In genomic region chr19:39408392-39409206, GRCh38 we compare ENCODE assay signal across 8 cellular contexts. TPM values are rescaled to one million over a fixed set of nuclear protein-coding genes. Genes with fewer than 3 reads are reported as not detected.
A peak's percentile ranks its signal among the peaks of the same experiment; 100 is the strongest.
DNase-seq lines count a peak whose midpoint lies in the region; ATAC-seq, FAIRE-seq and TF ChIP-seq lines count a peak whose summit lies in the region.

No MANE protein-coding gene starts in this region.

- DNase-seq in WTC11 (ENCODE audit: low spot score) (no peak), esophagus squamous epithelium (lab: John Stamatoyannopoulos, UW) (no peak), prostate gland (ENCODE audit: low spot score) (peak; percentile 69), D721Med (ENCODE audit: insufficient read length, low spot score) (no peak), GM19240 (ENCODE audit: insufficient read length, low spot score) (no peak), retina (no peak)

- H4K20me1 ChIP-seq in BLaER1 = peaks cover 27% of the 10 kb centered on the region

- H3K9me3 ChIP-seq in BLaER1 (no peaks in the 10 kb centered on the region), HUES64 (ENCODE audit: insufficient read depth, low read depth, low read length) (no peaks in the 10 kb centered on the region), esophagus squamous epithelium (no peaks in the 10 kb centered on the region), prostate gland (no peaks in the 10 kb centered on the region)

- CTCF ChIA-PET in WTC11 (lab: Charles Lee) = interaction anchor here (1.0 to 4.3 kb wide), 2 partner anchors 11 to 17 kb away, joined by 3 to 38 read pairs; partner anchors contain the start of genes MED29 and PAF1

- peaks cover 8% of the 10 kb centered on the region; the same call in 1 of the 2 replicates for H3K36me3 Mint-ChIP-seq in WTC11

- no peak for TF ChIP-seq CTCF in WTC11 (IDR thresholded peaks at IDR 0.05)
- no peak for TF ChIP-seq CTCF in esophagus squamous epithelium (IDR thresholded peaks at IDR 0.05)
- no peak for TF ChIP-seq CTCF in prostate gland (IDR thresholded peaks at IDR 0.05)
- no peak for TF ChIP-seq CTCF in D721Med (IDR thresholded peaks at IDR 0.05; ENCODE audit: insufficient read depth, missing control alignments)

- POLR2A ChIA-PET in WTC11 (lab: Charles Lee) = interaction anchor here (0.6 to 2.2 kb wide), 7 partner anchors 15 to 283 kb away, joined by 3 to 9 read pairs (median 4); partner anchors contain the start of genes MED29, PAF1, PAK4 and RPS16

- H3K9ac ChIP-seq in BLaER1 (peak overlapping the region; percentile 93), HUES64 (ENCODE audit: low read depth, low read length) (no peak overlapping the region)

- intact Hi-C loops in esophagus squamous epithelium (cut with DNase I) = no loop called here
- intact Hi-C loops in prostate gland (cut with DNase I) = no loop called here

- peak overlapping the region; percentile 95 for H3K27ac Mint-ChIP-seq in WTC11

- no peaks in the 10 kb centered on the region for H3K27me3 Mint-ChIP-seq in WTC11 (ENCODE audit: low read depth)

- peaks cover 48% of the 10 kb centered on the region for H3K4me1 Mint-ChIP-seq in WTC11

- 86% methylated on average over 16 of the region's 20 CpGs for WGBS in HUES64
- WGBS in esophagus squamous epithelium, 2 donors = 3 to 7% methylated on average over 4 to 15 of the region's 20 CpGs
- 38% methylated on average over 20 of the region's 20 CpGs for WGBS in prostate gland

- no peaks in the 10 kb centered on the region for H3K9me3 Mint-ChIP-seq in WTC11

- H3K4me3 ChIP-seq in BLaER1 = peak overlapping the region; percentile 89
- peak overlapping the region; percentile 87 for H3K4me3 ChIP-seq in HUES64 (ENCODE audit: low read length)
- peak overlapping the region; percentile 76 to 90 (median 79) for H3K4me3 ChIP-seq in esophagus squamous epithelium
- H3K4me3 ChIP-seq in prostate gland = peak overlapping the region; percentile 75 to 90

- TF ChIP-seq POLR2A in esophagus squamous epithelium (IDR thresholded peaks at IDR 0.05) (peak in 1 of 4 donors; percentile 46), prostate gland (IDR thresholded peaks at IDR 0.05) (peak; percentile 43)

- ATAC-seq in WTC11 = no peak

- H3K36me3 ChIP-seq in BLaER1 (peaks cover 12% of the 10 kb centered on the region), HUES64 (ENCODE audit: insufficient read depth, low read length) (no peaks in the 10 kb centered on the region), esophagus squamous epithelium (peaks cover 11 to 21% (median 19%) of the 10 kb centered on the region in 3 donors), prostate gland (peaks cover 8% of the 10 kb centered on the region in 2 donors)

- peak overlapping the region; percentile 90 for H3K4me3 Mint-ChIP-seq in WTC11

- peak overlapping the region; percentile 100 for H3K4me2 ChIP-seq in BLaER1

- H3K4me1 ChIP-seq in BLaER1 (peaks cover 61% of the 10 kb centered on the region), HUES64 (ENCODE audit: insufficient read depth, low read length) (peaks cover 33% of the 10 kb centered on the region), esophagus squamous epithelium (peaks cover 31 to 63% (median 44%) of the 10 kb centered on the region in 3 donors), prostate gland (replicated peaks) (peaks cover 8% of the 10 kb centered on the region)

- no peak for FAIRE-seq in D721Med (lab: Jason Lieb, UNC)

- H3K27ac ChIP-seq in BLaER1 (peak overlapping the region; percentile 94), HUES64 (ENCODE audit: low read depth, low read length) (peak overlapping the region; percentile 48; the same call in 1 of the 2 replicates), esophagus squamous epithelium (peak overlapping the region; percentile 99), prostate gland (peak overlapping the region; percentile 100)

- H3K27me3 ChIP-seq in BLaER1 (no peaks in the 10 kb centered on the region), HUES64 (ENCODE audit: insufficient read depth, low read length) (no peaks in the 10 kb centered on the region), esophagus squamous epithelium (no peaks in the 10 kb centered on the region), prostate gland (replicated peaks; ENCODE audit: insufficient read depth) (no peaks in the 10 kb centered on the region)

TF ChIP-seq in WTC11, 78 proteins besides CTCF, POLR2A, EP300 and RAD21:
- no peak for TF ChIP-seq ERG (CRISPR knock-in tag; IDR thresholded peaks at IDR 0.05)
- TF ChIP-seq ESRRA (CRISPR knock-in tag; IDR thresholded peaks at IDR 0.05; ENCODE audit: borderline replicate concordance) = no peak
- no peak for TF ChIP-seq EMX1 (CRISPR knock-in tag; IDR thresholded peaks at IDR 0.05)
- TF ChIP-seq ETV6 (CRISPR knock-in tag; IDR thresholded peaks at IDR 0.05) = no peak
- TF ChIP-seq JUN (CRISPR knock-in tag; IDR thresholded peaks at IDR 0.05) = no peak
- TF ChIP-seq ZSCAN18 (CRISPR knock-in tag; IDR thresholded peaks at IDR 0.05) = no peak
- TF ChIP-seq NFYB (CRISPR knock-in tag; conservative IDR thresholded peaks at IDR 0.05; ENCODE audit: low read depth) = no peak
- TF ChIP-seq USF2 (CRISPR knock-in tag; IDR thresholded peaks at IDR 0.05) = no peak
- TF ChIP-seq STAT6 (CRISPR knock-in tag; conservative IDR thresholded peaks at IDR 0.05; ENCODE audit: low read depth) = no peak

RNA-seq across cellular contexts. Expression of gene ZFP36, which starts 2.0 kb away (rescaled TPM):
- polyA plus RNA-seq in HUES64 (2013, experiment 1 of 2) = 4.4 TPM
- 4.9 TPM for polyA plus RNA-seq in HUES64 (2013, experiment 2 of 2)
- total RNA-seq in WTC11 (2021) (17.3 to 22.2 TPM (median 18.4 TPM) in 3 replicates), esophagus squamous epithelium (100 to 1,000 TPM in 3 of 4 donors, 10 to 100 TPM in 1; 72.1 to 230 (median 121) TPM), prostate gland (100 to 1,000 TPM in 1 of 2 donors, 10 to 100 TPM in 1; 96.5 to 170 TPM)

RNA-seq across cellular contexts. Expression of gene PLEKHG2, which starts 3.9 kb away (rescaled TPM):
- 39.8 TPM for polyA plus RNA-seq in HUES64 (2013, experiment 1 of 2)
- polyA plus RNA-seq in HUES64 (2013, experiment 2 of 2) = 46.8 TPM
- total RNA-seq in WTC11 (2021) (62.3 to 72.0 TPM (median 63.6 TPM) in 3 replicates), esophagus squamous epithelium (1 to 10 TPM; 4.8 to 9.3 (median 7.6) TPM), prostate gland (10 to 100 TPM; 14.4 to 21.1 TPM)

RNA-seq across cellular contexts. Expression of gene MED29, which starts 17.4 kb away (rescaled TPM):
- 26.0 TPM for polyA plus RNA-seq in HUES64 (2013, experiment 1 of 2)
- polyA plus RNA-seq in HUES64 (2013, experiment 2 of 2) = 27.6 TPM
- 37.6 to 42.9 TPM (median 39.4 TPM) in 3 replicates for total RNA-seq in WTC11 (2021)
- total RNA-seq in esophagus squamous epithelium = 10 to 100 TPM; 11.8 to 20.1 (median 16.5) TPM
- 10 to 100 TPM; 50.2 to 56.4 TPM for total RNA-seq in prostate gland

RNA-seq across cellular contexts. Expression of gene PAF1, which starts 17.7 kb away (rescaled TPM):
- polyA plus RNA-seq in HUES64 (2013, experiment 1 of 2) = 36.1 TPM
- polyA plus RNA-seq in HUES64 (2013, experiment 2 of 2) = 33.1 TPM
- 27.8 to 34.4 TPM (median 29.4 TPM) in 3 replicates for total RNA-seq in WTC11 (2021)
- total RNA-seq in esophagus squamous epithelium = 10 to 100 TPM; 35.4 to 53.6 (median 38.1) TPM
- total RNA-seq in prostate gland = 10 to 100 TPM; 47.5 to 63.6 TPM

RNA-seq across cellular contexts. Expression of gene RPS16, which starts 27.1 kb away (rescaled TPM):
- 2,127 TPM for polyA plus RNA-seq in HUES64 (2013, experiment 1 of 2)
- 2,103 TPM for polyA plus RNA-seq in HUES64 (2013, experiment 2 of 2)
- total RNA-seq in WTC11 (2021) (2,962 to 3,158 TPM (median 2,999 TPM) in 3 replicates), esophagus squamous epithelium (1,000 to 10,000 TPM in 3 of 4 donors, 100 to 1,000 TPM in 1; 509 to 2,477 (median 1,257) TPM), prostate gland (1,000 to 10,000 TPM; 1,162 to 1,716 TPM)

Comparison
In these comparisons a context has a peak if more than half of its experiments do, and no peak if none do; other contexts are left out.
1. H3K27ac ChIP-seq: peak in every context shown above with its lines; median percentile 100 in prostate gland; 99 in esophagus squamous epithelium; 94 in BLaER1; 48 in HUES64.